ENCODE assay signal across 33 cellular contexts in the genomic region with DNA sequence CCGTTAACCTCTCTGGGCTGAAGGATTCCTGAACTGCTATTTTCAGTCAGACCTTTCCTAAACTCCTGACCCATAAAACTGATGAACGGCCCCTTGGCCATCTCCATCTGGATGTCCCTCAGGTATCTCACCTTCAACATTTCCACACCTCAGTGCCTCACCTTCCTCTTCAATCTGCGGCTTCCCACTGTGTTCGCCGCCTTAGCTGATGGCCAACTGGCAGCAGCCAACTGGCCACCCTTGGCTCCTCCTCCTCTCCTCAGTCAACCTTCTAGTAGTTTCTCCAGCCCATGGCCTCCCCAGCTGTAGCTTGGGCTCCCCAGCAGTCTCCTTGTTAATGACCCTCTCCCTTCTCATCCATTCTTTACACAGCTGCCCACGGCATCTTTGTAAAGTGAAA. TPM values are rescaled to one million over a fixed set of nuclear protein-coding genes. Genes with fewer than 3 reads are reported as not detected.
"Had no signal": no experiment of that assay in that cellular context is flagged by ENCODE, and none has a peak within 500 bp of the region (broad histone marks: within the 10 kb centered on the region; RNA-seq: fewer than 3 reads in every experiment).

No MANE protein-coding gene starts in this region.

- H3K27me3 Mint-ChIP-seq: activated naive CD8-positive, alpha-beta T cell treated with anti-CD3 and anti-CD28 coated beads, Interleukin-2, amount 10 ng/mL, durations not matched to agents 7 days and 5 days; progenitor cell of endocrine pancreas; stimulated activated naive CD8-positive, alpha-beta T cell treated with anti-CD3 and anti-CD28 coated beads, Interleukin-15, Interleukin-2, amounts not matched to agents 100 ng/mL and 50 ng/mL, for 24 hours; type B pancreatic cell had no signal

- DNase-seq: activated CD4-positive, alpha-beta T cell treated with anti-CD3 and anti-CD28 coated beads for 4 hours; activated CD4-positive, alpha-beta T cell treated with anti-CD3 and anti-CD28 coated beads, Interleukin-2, amount 50 U/mL, for 48 hours; activated CD4-positive, CD25-positive, alpha-beta regulatory T cell; activated naive CD4-positive, alpha-beta T cell treated with Interleukin-2 at 50 U/mL for 16 hours; activated naive CD8-positive, alpha-beta T cell treated with anti-CD3 and anti-CD28 coated beads, Interleukin-2, amount 10 ng/mL, durations not matched to agents 7 days and 5 days; activated T-cell treated with anti-CD3 and anti-CD28 coated beads, Interleukin-2, amount 50 U/mL, for 48 hours; brain microvascular endothelial cell; caudate nucleus; foreskin keratinocyte; heart right ventricle; left lung; lower lobe of right lung; mesendoderm; mucosa of descending colon; ovary; stimulated activated CD4-positive, alpha-beta T cell treated with anti-CD3 and anti-CD28 coated beads, Interleukin-4, amount 100 ng/mL, for 24 hours; substantia nigra; uterus had no signal

- H3K27me3 ChIP-seq: ascending aorta, brain microvascular endothelial cell, esophagus muscularis mucosa, foreskin keratinocyte, heart right ventricle, left lung, neutrophil, ovary, uterus had no signal

- H3K36me3 ChIP-seq: ovary, uterus had no signal

- H3K9me3 Mint-ChIP-seq: activated naive CD8-positive, alpha-beta T cell treated with anti-CD3 and anti-CD28 coated beads, Interleukin-2, amount 10 ng/mL, durations not matched to agents 7 days and 5 days; nephron; stimulated activated effector memory CD8-positive, alpha-beta T cell treated with anti-CD3 and anti-CD28 coated beads, Interleukin-12 subunit alpha, Interleukin-12 subunit beta, amount 100 ng/mL, for 72 hours; stimulated activated naive CD8-positive, alpha-beta T cell treated with anti-CD3 and anti-CD28 coated beads, Interleukin-15, Interleukin-2, amounts not matched to agents 100 ng/mL and 50 ng/mL, for 24 hours; type B pancreatic cell had no signal

- H3K4me1 Mint-ChIP-seq: stimulated activated effector memory CD8-positive, alpha-beta T cell treated with anti-CD3 and anti-CD28 coated beads, Interleukin-12 subunit alpha, Interleukin-12 subunit beta, amount 100 ng/mL, for 72 hours had no signal

- H3K27ac Mint-ChIP-seq: activated naive CD8-positive, alpha-beta T cell treated with anti-CD3 and anti-CD28 coated beads, Interleukin-2, amount 10 ng/mL, durations not matched to agents 7 days and 5 days; nephron; progenitor cell of endocrine pancreas; stimulated activated effector memory CD8-positive, alpha-beta T cell treated with anti-CD3 and anti-CD28 coated beads, Interleukin-12 subunit alpha, Interleukin-12 subunit beta, amount 100 ng/mL, for 72 hours; stimulated activated naive CD8-positive, alpha-beta T cell treated with anti-CD3 and anti-CD28 coated beads, Interleukin-15, Interleukin-2, amounts not matched to agents 100 ng/mL and 50 ng/mL, for 24 hours; type B pancreatic cell had no signal

- ATAC-seq: foreskin keratinocyte; heart right ventricle; left lung; lower lobe of right lung; mucosa of descending colon; sciatic nerve; stimulated activated effector memory CD8-positive, alpha-beta T cell treated with anti-CD3 and anti-CD28 coated beads, Interleukin-12 subunit alpha, Interleukin-12 subunit beta, amount 100 ng/mL, for 72 hours had no signal

- H3K4me3 Mint-ChIP-seq: activated naive CD8-positive, alpha-beta T cell treated with anti-CD3 and anti-CD28 coated beads, Interleukin-2, amount 10 ng/mL, durations not matched to agents 7 days and 5 days; nephron; stimulated activated effector memory CD8-positive, alpha-beta T cell treated with anti-CD3 and anti-CD28 coated beads, Interleukin-12 subunit alpha, Interleukin-12 subunit beta, amount 100 ng/mL, for 72 hours; stimulated activated naive CD8-positive, alpha-beta T cell treated with anti-CD3 and anti-CD28 coated beads, Interleukin-15, Interleukin-2, amounts not matched to agents 100 ng/mL and 50 ng/mL, for 24 hours; type B pancreatic cell had no signal

- H3K4me3 ChIP-seq: ascending aorta, esophagus muscularis mucosa, heart right ventricle, left lung, lower lobe of right lung, mucosa of descending colon, ovary, skin epidermis, uterus had no signal

RNA-seq across cellular contexts. Expression of a gene that starts 55.0 kb away (rescaled TPM):
- total RNA-seq: activated CD8-positive, alpha-beta memory T cell treated with anti-CD3 and anti-CD28 coated beads for 36 hours; activated naive CD8-positive, alpha-beta T cell treated with anti-CD3 and anti-CD28 coated beads, Interleukin-2, amount 10 ng/mL, durations not matched to agents 7 days and 5 days; ascending aorta; foreskin keratinocyte; heart right ventricle; kidney epithelial cell; left lung; lower lobe of right lung; myocyte; ovary; progenitor cell of endocrine pancreas; renal cortical epithelial cell; sciatic nerve; T-helper 2 cell treated with Interferon-gamma antibody and Interleukin-4, amounts not matched to agents 100 ng/mL and 5 ng/mL, for 36 hours; uterus had no signal
